Comparison of ENCODE assay signal across 1 cellular context in the genomic region with DNA sequence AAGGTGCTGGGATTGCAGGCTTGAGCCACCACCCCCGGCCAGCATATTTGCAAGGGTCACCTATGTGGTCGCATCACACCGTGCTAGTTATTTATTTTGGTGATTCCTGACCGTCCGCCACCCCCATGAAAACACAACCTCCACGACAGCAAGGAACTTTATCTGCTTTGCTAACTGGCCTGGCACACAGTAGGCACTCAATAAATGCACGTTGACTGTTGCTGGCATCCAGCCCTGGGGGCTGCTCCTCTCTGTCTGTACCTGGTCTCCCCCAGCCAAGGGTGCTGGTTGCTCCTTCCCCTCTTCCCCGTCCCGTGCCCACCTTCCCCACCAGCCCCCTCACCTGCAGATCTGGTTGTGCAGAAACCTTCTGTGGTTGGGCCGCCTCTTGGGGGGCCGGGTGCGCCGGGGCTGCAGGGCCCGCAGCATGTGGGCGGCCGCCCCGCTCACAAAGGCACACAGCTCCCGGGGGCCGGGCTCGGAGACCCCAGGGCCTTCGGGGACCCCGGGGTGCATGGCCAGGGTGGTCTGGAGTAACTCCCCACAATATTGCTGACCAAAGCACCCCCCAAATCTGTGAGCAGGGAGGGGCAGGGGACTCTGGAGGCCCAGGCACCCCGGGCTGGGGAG.
TF ChIP-seq lines count a peak whose summit lies in the region.

No MANE protein-coding gene starts in this region.

TF ChIP-seq in GM23338, 12 proteins besides CTCF, POLR2A, EP300 and RAD21 (continued from another document):
- TF ChIP-seq ZNF114 (CRISPR knock-in tag; IDR thresholded peaks at IDR 0.05) (no peak), POLR2AphosphoS5 (IDR thresholded peaks at IDR 0.05; ENCODE audit: low read depth) (no peak), CREB1 (CRISPR knock-in tag; IDR thresholded peaks at IDR 0.05; ENCODE audit: low read depth) (no peak), JUNB (IDR thresholded peaks at IDR 0.05; ENCODE audit: unreplicated experiment) (no peak)
